8 cellular contexts compared by ENCODE assay signal in the genomic region with DNA sequence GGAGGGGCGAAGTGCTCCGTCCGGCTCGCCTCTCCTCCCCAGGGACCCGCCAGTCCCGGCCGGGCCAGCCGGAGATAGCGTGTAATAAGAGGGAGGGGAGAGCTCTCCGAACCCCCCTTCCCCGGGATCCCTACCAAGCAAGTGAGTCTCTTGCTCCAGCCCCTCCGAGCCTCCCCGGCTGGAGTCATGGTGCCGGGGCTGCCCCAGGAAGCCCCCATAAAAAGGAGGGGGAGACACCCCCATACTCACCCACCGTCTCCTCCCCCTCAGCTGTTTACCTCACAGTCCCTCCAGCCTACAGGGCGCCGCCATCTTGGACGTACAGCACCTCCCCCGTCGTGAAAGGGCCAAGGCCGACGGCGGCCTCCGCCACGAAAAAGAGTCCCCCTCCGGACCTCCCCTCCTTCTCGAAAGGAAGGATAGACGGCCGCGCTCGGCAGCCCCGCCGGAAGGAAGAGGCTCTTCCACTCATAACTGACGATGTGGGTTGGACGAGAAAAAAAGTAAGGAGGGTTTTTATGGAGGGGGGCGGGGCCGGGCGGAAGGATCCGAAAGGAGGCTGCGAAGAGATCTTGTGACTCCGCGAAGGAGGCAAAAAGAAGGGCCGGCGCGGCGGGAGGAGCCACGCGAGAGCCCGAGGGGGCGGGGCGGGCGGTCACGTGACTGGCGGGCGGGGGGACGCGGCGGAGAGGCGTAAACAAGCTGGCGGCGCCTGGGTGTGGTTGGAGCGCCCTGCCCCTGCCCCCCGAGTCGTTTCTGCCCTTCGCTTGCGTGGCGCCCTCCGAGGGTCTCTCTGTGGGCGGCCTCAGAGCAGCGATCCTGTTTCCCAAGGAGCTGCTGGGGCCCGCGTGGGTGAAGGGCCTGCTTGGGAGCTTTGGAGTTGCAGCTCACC. TPM values are rescaled to one million over a fixed set of nuclear protein-coding genes. Genes with fewer than 3 reads are reported as not detected.
DNase-seq lines count a peak whose midpoint lies in the region; ATAC-seq and TF ChIP-seq lines count a peak whose summit lies in the region.

TSS of gene TSC1 (minus strand) at position 323 of the 892 bp plus-strand sequence. CDS start 15,744 bp downstream, outside the sequence.

- CTCF ChIA-PET in T-cell (lab: Charles Lee), result interaction anchor here (0.6 to 3.0 kb wide), 4 partner anchors 40 to 515 kb away, joined by 3 to 14 read pairs (median 5); partner anchors contain the start of gene CACFD1 (in 1 of the 2)

- peaks cover 0 to 3% (median 0%) of the 10 kb centered on the region in 3 donors for H3K9me3 Mint-ChIP-seq in T-cell

- H3K4me1 ChIP-seq in heart left ventricle (peaks cover 0 to 50% (median 39%) of the 10 kb centered on the region in 12 donors), transverse colon (peaks cover 0 to 27% (median 25%) of the 10 kb centered on the region in 4 donors)

- no peaks in the 10 kb centered on the region for H3K9me3 ChIP-seq in heart left ventricle
- H3K9me3 ChIP-seq in transverse colon, result no peaks in the 10 kb centered on the region

- in situ Hi-C loops in transverse colon (cut with MboI; ENCODE audit: low pct_ligation_motif_present in 1 of 4, low pct_unique_long_range_greater_than_20kb in 1 of 4, low sequenced_read_pairs in 3 of 4), result no loop called here

- peak within 1 kb of the TSS; percentile 94 to 97 (median 95) for H3K4me3 Mint-ChIP-seq in T-cell

- no peaks in the 10 kb centered on the region for H3K27me3 ChIP-seq in GM06990 (replicated peaks; ENCODE audit: control insufficient read depth, insufficient read depth, low read length)
- no peaks in the 10 kb centered on the region for H3K27me3 ChIP-seq in heart left ventricle
- no peaks in the 10 kb centered on the region for H3K27me3 ChIP-seq in transverse colon

- peak; percentile 47 for TF ChIP-seq EP300 in transverse colon (IDR thresholded peaks at IDR 0.05; ENCODE audit: low read depth)

- no peaks in the 10 kb centered on the region for H3K36me3 Mint-ChIP-seq in T-cell

- H3K36me3 ChIP-seq in GM06990 (ENCODE audit: control insufficient read depth, insufficient read depth, low read length) (no peaks in the 10 kb centered on the region), heart left ventricle (no peaks in the 10 kb centered on the region), transverse colon (no peaks in the 10 kb centered on the region)

- TF ChIP-seq POLR2A in heart left ventricle (IDR thresholded peaks at IDR 0.05) (peak in 1 of 2 donors; percentile 61), transverse colon (IDR thresholded peaks at IDR 0.05) (peak; percentile 69)

- no peak for TF ChIP-seq CTCF in GM06990 (IDR thresholded peaks at IDR 0.05; ENCODE audit: insufficient read depth, low read length, poor library complexity, severe bottlenecking)
- no peak for TF ChIP-seq CTCF in heart left ventricle (IDR thresholded peaks at IDR 0.05)
- TF ChIP-seq CTCF in transverse colon (IDR thresholded peaks at IDR 0.05), result peak in 1 of 5 experiments; percentile 10

- peak within 1 kb of the TSS; percentile 100 for H3K27ac Mint-ChIP-seq in T-cell

- H3K27me3 Mint-ChIP-seq in T-cell, result no peaks in the 10 kb centered on the region

- peaks cover 30 to 37% (median 36%) of the 10 kb centered on the region in 3 donors for H3K4me1 Mint-ChIP-seq in T-cell

- intact Hi-C loops in heart left ventricle (cut with DNase I), result no loop called here
- intact Hi-C loops in transverse colon (cut with DNase I; ENCODE audit: low total_unique reads), result no loop called here

- peak; percentile 95 for DNase-seq in GM06990 (ENCODE audit: extremely low read depth, insufficient read length)
- peak; percentile 80 for DNase-seq in NCI-H1436 treated with DMSO at 0.1 percent for 48 hours (lab: John Stamatoyannopoulos, UW)
- peak; percentile 95 to 99 (median 98) for DNase-seq in T-cell
- DNase-seq in heart left ventricle, result peak; percentile 97 to 99 (median 98)
- peak; percentile 84 for DNase-seq in pons (ENCODE audit: low spot score)
- DNase-seq in transverse colon, result peak; percentile 98

- peak; percentile 70 for ATAC-seq in HG02763 (IDR thresholded peaks at IDR 0.05; ENCODE audit: unreplicated experiment)
- peak; percentile 88 to 92 (median 89) for ATAC-seq in T-cell (replicated peaks in 1 of 4)
- ATAC-seq in heart left ventricle, result peak; percentile 83 to 93 (median 92)

- POLR2A ChIA-PET in T-cell (lab: Charles Lee), result interaction anchor here (0.6 to 0.8 kb wide), 5 partner anchors 10 to 207 kb away, joined by 3 to 8 read pairs (median 5); no protein-coding TSS in a partner anchor

- H3K4me3 ChIP-seq in GM06990 (replicated peaks; ENCODE audit: low read depth, low read length), result peak within 1 kb of the TSS; percentile 97
- H3K4me3 ChIP-seq in heart left ventricle, result peak within 1 kb of the TSS; percentile 94 to 100 (median 96)
- H3K4me3 ChIP-seq in transverse colon, result peak within 1 kb of the TSS; percentile 75 to 98 (median 88)

- H3K27ac ChIP-seq in adipose tissue (ENCODE audit: low read depth, low read length) (peak within 1 kb of the TSS; percentile 71), heart left ventricle (peak within 1 kb of the TSS; percentile 95 to 100 (median 97)), transverse colon (peak within 1 kb of the TSS; percentile 87 to 95 (median 94))

- WGBS in adipose tissue, 3 donors, result 0 to 1% (median 0%) methylated on average over 54 to 72 of the region's 72 CpGs
- WGBS in heart left ventricle, 4 donors, result 0 to 1% (median 1%) methylated on average over 50 to 72 of the region's 72 CpGs
- 0% methylated on average over 66 of the region's 72 CpGs; no CpG with 5 or more reads in 1 of the 2 donors for WGBS in transverse colon (ENCODE audit: low coverage in 1 of 2), 2 donors

RNA-seq across cellular contexts. Expression of gene TSC1, which starts in this region (rescaled TPM):
- total RNA-seq in T-cell, result 10 to 100 TPM; 56.4 to 70.4 (median 59.8) TPM
- polyA plus RNA-seq in adipose tissue, result 10 to 100 TPM in 2 of 3 donors, 1 to 10 TPM in 1; 8.8 to 13.8 (median 11.4) TPM
- 10 to 100 TPM; 34.4 to 87.6 (median 55.9) TPM for total RNA-seq in heart left ventricle
- 10 to 100 TPM; 16.2 to 19.8 TPM for polyA plus RNA-seq in heart left ventricle
- total RNA-seq in transverse colon, result 100 to 1,000 TPM in 2 of 4 donors, 10 to 100 TPM in 2; 48.4 to 206 (median 92.3) TPM

Comparison
In these comparisons a context has a peak if more than half of its experiments do, and no peak if none do; other contexts are left out.
1. Peak in every context shown above with its lines: DNase-seq, ATAC-seq, H3K4me3 ChIP-seq and H3K27ac ChIP-seq.